ENCODE assay signal across 14 cellular contexts in the genomic region with DNA sequence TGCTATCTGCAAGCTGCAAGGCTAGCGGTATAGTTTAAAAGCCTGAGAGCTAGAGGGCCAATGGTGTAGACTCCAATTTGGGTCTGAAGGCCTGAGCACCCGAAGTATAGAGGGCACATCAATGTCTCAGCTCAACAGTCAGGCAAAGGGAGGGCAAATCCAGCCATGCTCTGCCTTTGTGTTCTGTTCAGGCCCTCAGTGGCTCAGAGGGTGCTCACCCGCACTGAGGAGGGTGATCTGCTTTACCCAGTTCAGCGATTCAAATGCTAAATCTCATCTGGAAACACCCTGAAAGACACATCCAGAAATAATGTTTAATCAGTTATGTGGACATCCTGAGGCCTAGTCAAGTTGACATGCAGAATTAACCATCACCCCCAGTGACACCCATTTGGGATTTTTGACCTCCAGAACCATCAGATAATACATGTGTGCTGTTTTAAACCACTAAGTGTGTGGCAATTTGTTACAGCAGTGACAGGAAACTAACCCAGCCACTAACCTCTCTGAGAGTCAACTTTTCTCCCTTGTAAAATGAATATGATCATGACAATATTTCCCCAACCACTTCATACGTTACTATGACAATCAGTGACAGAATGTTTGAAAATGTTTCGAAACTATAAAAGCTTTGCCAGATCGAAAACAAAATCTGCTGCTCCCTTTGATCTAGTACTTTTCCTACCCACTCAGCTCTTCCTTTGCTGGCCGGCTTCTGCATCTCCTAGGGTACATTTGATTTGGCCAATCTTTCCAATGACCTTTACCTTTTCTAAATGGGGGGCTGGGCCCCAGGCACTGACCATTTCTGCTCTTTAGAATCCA. TPM values are rescaled to one million over a fixed set of nuclear protein-coding genes. Genes with fewer than 3 reads are reported as not detected.
DNase-seq lines count a peak whose midpoint lies in the region; ATAC-seq and TF ChIP-seq lines count a peak whose summit lies in the region.
"Had no signal": no experiment of that assay in that cellular context is flagged by ENCODE, and none has a peak within 500 bp of the region (broad histone marks: within the 10 kb centered on the region; RNA-seq: fewer than 3 reads in every experiment).

No MANE protein-coding gene starts in this region.

- no peaks in the 10 kb centered on the region for H3K36me3 ChIP-seq in CD8-positive, alpha-beta T cell (ENCODE audit: insufficient read depth, low read length)
- H3K36me3 ChIP-seq: ascending aorta, stomach had no signal

- H3K36me3 Mint-ChIP-seq in CD8-positive, alpha-beta T cell, result no peaks in the 10 kb centered on the region
- peaks cover 7% of the 10 kb centered on the region for H3K36me3 Mint-ChIP-seq in activated T-helper 17 cell treated with anti-CD3 and anti-CD28 coated beads, Interleukin-2, amount 50 U/mL, for 72 hours (ENCODE audit: low read depth)
- H3K36me3 Mint-ChIP-seq in naive thymus-derived CD8-positive, alpha-beta T cell, result no peaks in the 10 kb centered on the region

- peak overlapping the region; percentile 91 for H3K27ac ChIP-seq in CD8-positive, alpha-beta T cell (ENCODE audit: low read depth, low read length)
- H3K27ac ChIP-seq: ascending aorta, skin epidermis, stomach had no signal

- peaks cover 39% of the 10 kb centered on the region for H3K4me1 Mint-ChIP-seq in CD8-positive, alpha-beta T cell (ENCODE audit: low read depth)
- peaks cover 4% of the 10 kb centered on the region for H3K4me1 Mint-ChIP-seq in activated T-helper 17 cell treated with anti-CD3 and anti-CD28 coated beads, Interleukin-2, amount 50 U/mL, for 72 hours
- peaks cover 2 to 42% (median 31%) of the 10 kb centered on the region in 4 donors for H3K4me1 Mint-ChIP-seq in naive thymus-derived CD8-positive, alpha-beta T cell

- ATAC-seq in CD8-positive, alpha-beta T cell, result peak; percentile 86
- peak; percentile 94 for ATAC-seq in activated T-helper 17 cell treated with anti-CD3 and anti-CD28 coated beads, Interleukin-2, amount 50 U/mL, for 72 hours (replicated peaks)
- ATAC-seq in naive thymus-derived CD8-positive, alpha-beta T cell, result peak; percentile 91 to 93
- ATAC-seq in GM18511 (IDR thresholded peaks at IDR 0.05; ENCODE audit: unreplicated experiment) (no peak), HG02588 (IDR thresholded peaks at IDR 0.05; ENCODE audit: unreplicated experiment) (no peak)
- ATAC-seq: GM12878 had no signal

- no peaks in the 10 kb centered on the region for H3K9me3 Mint-ChIP-seq in CD8-positive, alpha-beta T cell
- no peaks in the 10 kb centered on the region for H3K9me3 Mint-ChIP-seq in activated T-helper 17 cell treated with anti-CD3 and anti-CD28 coated beads, Interleukin-2, amount 50 U/mL, for 72 hours
- H3K9me3 Mint-ChIP-seq in naive thymus-derived CD8-positive, alpha-beta T cell, result peaks cover 0 to 2% (median 0%) of the 10 kb centered on the region in 9 donors

- CTCF ChIA-PET in CD8-positive, alpha-beta T cell (lab: Charles Lee), result interaction anchor here (0.6 to 1.4 kb wide), 4 partner anchors 89 to 143 kb away, joined by 3 read pairs; no protein-coding TSS in a partner anchor

- DNase-seq in CD8-positive, alpha-beta T cell, result peak in 3 of 7 experiments; percentile 18 to 40 (median 21)
- DNase-seq in NOMO-1 treated with DMSO at 0.1 percent for 48 hours (lab: John Stamatoyannopoulos, UW; ENCODE audit: unreplicated experiment), result peak; percentile 83
- DNase-seq in naive thymus-derived CD8-positive, alpha-beta T cell, result peak in 8 of 10 donors; percentile 21 to 85 (median 66)
- no peak for DNase-seq in iPS-NIHi11 (ENCODE audit: low spot score)
- DNase-seq in NCI-H1417 treated with DMSO at 0.1 percent for 48 hours (lab: John Stamatoyannopoulos, UW), result no peak
- DNase-seq: COR-L47, NCI-H187, stomach had no signal

- no peaks in the 10 kb centered on the region for H3K27me3 Mint-ChIP-seq in CD8-positive, alpha-beta T cell (ENCODE audit: low read depth)
- no peaks in the 10 kb centered on the region for H3K27me3 Mint-ChIP-seq in activated T-helper 17 cell treated with anti-CD3 and anti-CD28 coated beads, Interleukin-2, amount 50 U/mL, for 72 hours
- H3K27me3 Mint-ChIP-seq in naive thymus-derived CD8-positive, alpha-beta T cell, result no peaks in the 10 kb centered on the region

- H3K4me3 ChIP-seq in CD8-positive, alpha-beta T cell (ENCODE audit: low read depth, low read length), result peak overlapping the region; percentile 35
- H3K4me3 ChIP-seq: ascending aorta, GM12878, skin epidermis, stomach had no signal

- POLR2A ChIA-PET in CD8-positive, alpha-beta T cell (lab: Charles Lee), result interaction anchor here (1.8 kb wide), 1 partner anchor 116 kb away, joined by 4 read pairs; no protein-coding TSS in a partner anchor
- POLR2A ChIA-PET in naive thymus-derived CD8-positive, alpha-beta T cell (lab: Charles Lee), result interaction anchor here (0.6 to 1.1 kb wide), 5 partner anchors 9 to 542 kb away, joined by 3 to 4 read pairs (median 3); no protein-coding TSS in a partner anchor

- no peaks in the 10 kb centered on the region for H3K27me3 ChIP-seq in CD8-positive, alpha-beta T cell (ENCODE audit: insufficient read depth, low read length)
- H3K27me3 ChIP-seq: ascending aorta, stomach had no signal

- TF ChIP-seq CTCF in CD8-positive, alpha-beta T cell (IDR thresholded peaks at IDR 0.05), result no peak

- H3K4me1 ChIP-seq in CD8-positive, alpha-beta T cell (ENCODE audit: insufficient read depth, low read length), result peaks cover 29% of the 10 kb centered on the region
- H3K4me1 ChIP-seq: ascending aorta had no signal

- no peaks in the 10 kb centered on the region for H3K9me3 ChIP-seq in CD8-positive, alpha-beta T cell (ENCODE audit: low read length)
- H3K9me3 ChIP-seq: ascending aorta, stomach had no signal

- intact Hi-C loops in CD8-positive, alpha-beta T cell (cut with DNase I, micrococcal nuclease), result no loop called here

- peak overlapping the region; percentile 96 for H3K27ac Mint-ChIP-seq in CD8-positive, alpha-beta T cell
- peak overlapping the region; percentile 86 for H3K27ac Mint-ChIP-seq in activated T-helper 17 cell treated with anti-CD3 and anti-CD28 coated beads, Interleukin-2, amount 50 U/mL, for 72 hours
- peak overlapping the region; percentile 91 to 99 (median 97) for H3K27ac Mint-ChIP-seq in naive thymus-derived CD8-positive, alpha-beta T cell

- peak overlapping the region; percentile 59 for H3K4me3 Mint-ChIP-seq in CD8-positive, alpha-beta T cell
- peak overlapping the region; percentile 47 for H3K4me3 Mint-ChIP-seq in activated T-helper 17 cell treated with anti-CD3 and anti-CD28 coated beads, Interleukin-2, amount 50 U/mL, for 72 hours
- peak overlapping the region; percentile 46 to 82 (median 68) for H3K4me3 Mint-ChIP-seq in naive thymus-derived CD8-positive, alpha-beta T cell

RNA-seq across cellular contexts. Expression of gene TBL1X, which starts 8.4 kb away (rescaled TPM):
- 10 to 100 TPM; 18.0 to 19.3 TPM for total RNA-seq in CD8-positive, alpha-beta T cell
- 10 to 100 TPM in 1 of 2 donors, 1 to 10 TPM in 1; 8.0 to 18.6 TPM for total RNA-seq in activated T-helper 17 cell treated with anti-CD3 and anti-CD28 coated beads, Interleukin-2, amount 50 U/mL, for 72 hours
- total RNA-seq in naive thymus-derived CD8-positive, alpha-beta T cell, result 10 to 100 TPM; 48.5 to 49.5 TPM
- 10 to 100 TPM; 14.6 to 23.4 (median 18.6) TPM for polyA plus RNA-seq in naive thymus-derived CD8-positive, alpha-beta T cell

Comparison
In these comparisons a context has a peak if more than half of its experiments do, and no peak if none do; other contexts are left out.
1. ATAC-seq: peak in CD8-positive, alpha-beta T cell (single experiment), activated T-helper 17 cell treated with anti-CD3 and anti-CD28 coated beads, Interleukin-2, amount 50 U/mL, for 72 hours (single experiment) and naive thymus-derived CD8-positive, alpha-beta T cell (2 of 2); none in GM18511 (single experiment) and HG02588 (single experiment).
2. DNase-seq: peak in NOMO-1 treated with DMSO at 0.1 percent for 48 hours (single experiment) and naive thymus-derived CD8-positive, alpha-beta T cell (8 of 10); none in iPS-NIHi11 (single experiment) and NCI-H1417 treated with DMSO at 0.1 percent for 48 hours (single experiment).
3. Peak in every context shown above with its lines, with median percentiles within 50 percentile points of each other: H3K27ac Mint-ChIP-seq and H3K4me3 Mint-ChIP-seq.